Comparison of ENCODE assay signal across 1 cellular context in genomic region chr11:19715373-19715772, GRCh38.
TF ChIP-seq lines count a peak whose summit lies in the region.

No MANE protein-coding gene starts in this region.

TF ChIP-seq in WTC11, 78 proteins besides CTCF, POLR2A, EP300 and RAD21 (continued from another document):
- TF ChIP-seq, protein P1, sequence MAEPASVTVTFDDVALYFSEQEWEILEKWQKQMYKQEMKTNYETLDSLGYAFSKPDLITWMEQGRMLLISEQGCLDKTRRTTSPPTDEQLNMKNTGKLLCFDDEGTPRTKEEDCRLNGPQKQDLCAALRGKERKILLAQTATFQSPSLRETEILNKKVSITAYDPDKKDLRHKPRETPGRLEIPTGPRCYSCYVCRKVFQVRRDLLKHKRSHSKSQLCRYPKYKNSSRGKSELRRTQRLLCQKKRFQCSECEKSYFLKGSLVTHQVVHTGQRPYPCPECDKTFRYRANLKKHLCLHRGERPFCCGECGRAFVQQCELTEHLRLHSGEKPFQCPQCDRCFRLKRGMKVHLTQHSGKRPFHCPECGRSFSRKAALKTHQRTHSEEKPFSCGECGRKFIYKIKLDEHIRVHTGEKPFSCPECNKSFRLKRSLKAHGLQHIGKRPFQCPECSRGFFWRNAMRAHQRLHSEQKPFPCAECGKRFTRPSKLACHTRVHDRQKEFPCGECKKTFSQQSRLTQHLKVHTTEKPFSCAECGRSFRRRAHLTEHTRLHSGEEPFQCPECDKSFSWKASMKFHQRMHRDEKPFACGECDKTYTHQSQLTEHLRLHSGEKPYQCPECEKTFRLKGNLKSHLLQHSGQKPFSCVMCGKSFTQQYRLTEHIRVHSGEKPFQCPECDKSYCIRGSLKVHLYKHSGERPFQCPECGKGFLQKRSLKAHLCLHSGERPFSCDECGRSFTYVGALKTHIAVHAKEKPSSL (CRISPR knock-in tag; conservative IDR thresholded peaks at IDR 0.05): no peak
- TF ChIP-seq E2F5 (CRISPR knock-in tag; IDR thresholded peaks at IDR 0.05): no peak
TF ChIP-seq in WTC11: peak in this region for 0.
